8 cellular contexts compared by ENCODE assay signal in genomic region chr15:34987982-34988873, GRCh38. TPM values are rescaled to one million over a fixed set of nuclear protein-coding genes. Genes with fewer than 3 reads are reported as not detected.
A peak's percentile ranks its signal among the peaks of the same experiment; 100 is the strongest.
DNase-seq lines count a peak whose midpoint lies in the region; FAIRE-seq and TF ChIP-seq lines count a peak whose summit lies in the region.

A gene with protein sequence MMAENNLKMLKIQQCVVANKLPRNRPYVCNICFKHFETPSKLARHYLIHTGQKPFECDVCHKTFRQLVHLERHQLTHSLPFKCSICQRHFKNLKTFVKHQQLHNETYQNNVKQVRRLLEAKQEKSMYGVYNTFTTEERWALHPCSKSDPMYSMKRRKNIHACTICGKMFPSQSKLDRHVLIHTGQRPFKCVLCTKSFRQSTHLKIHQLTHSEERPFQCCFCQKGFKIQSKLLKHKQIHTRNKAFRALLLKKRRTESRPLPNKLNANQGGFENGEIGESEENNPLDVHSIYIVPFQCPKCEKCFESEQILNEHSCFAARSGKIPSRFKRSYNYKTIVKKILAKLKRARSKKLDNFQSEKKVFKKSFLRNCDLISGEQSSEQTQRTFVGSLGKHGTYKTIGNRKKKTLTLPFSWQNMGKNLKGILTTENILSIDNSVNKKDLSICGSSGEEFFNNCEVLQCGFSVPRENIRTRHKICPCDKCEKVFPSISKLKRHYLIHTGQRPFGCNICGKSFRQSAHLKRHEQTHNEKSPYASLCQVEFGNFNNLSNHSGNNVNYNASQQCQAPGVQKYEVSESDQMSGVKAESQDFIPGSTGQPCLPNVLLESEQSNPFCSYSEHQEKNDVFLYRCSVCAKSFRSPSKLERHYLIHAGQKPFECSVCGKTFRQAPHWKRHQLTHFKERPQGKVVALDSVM (minus strand): TSS chr15:34988287. CDS start chr15:34983434, 4,853 bp downstream.

- H3K36me3 ChIP-seq in ES-I3 (ENCODE audit: insufficient read depth, low read length): peaks cover 3% of the 10 kb centered on the region; the same call in 1 of the 2 replicates
- peaks cover 7% of the 10 kb centered on the region for H3K36me3 ChIP-seq in H7 (replicated peaks; ENCODE audit: control insufficient read depth, insufficient read depth, low read length)
- H3K36me3 ChIP-seq in Loucy (ENCODE audit: insufficient read depth, low read length): peaks cover under 1% of the 10 kb centered on the region; the same call in 1 of the 2 replicates
- peaks cover 32% of the 10 kb centered on the region for H3K36me3 ChIP-seq in SJSA1

- H3K9ac ChIP-seq in ES-I3 (ENCODE audit: low read depth, low read length) (peak within 1 kb of the TSS; percentile 90), Loucy (ENCODE audit: low read depth, low read length, poor library complexity, severe bottlenecking) (peak within 1 kb of the TSS; percentile 94)

- H3K4me2 ChIP-seq in Loucy (ENCODE audit: low read depth, low read length, poor library complexity, severe bottlenecking): peak within 1 kb of the TSS; percentile 95

- H3K27me3 ChIP-seq in H7 (ENCODE audit: control insufficient read depth, insufficient read depth, low read length): no peaks in the 10 kb centered on the region
- no peaks in the 10 kb centered on the region for H3K27me3 ChIP-seq in Loucy (ENCODE audit: insufficient read depth, low read length, poor library complexity, severe bottlenecking)
- H3K27me3 ChIP-seq in SJSA1 (replicated peaks): no peaks in the 10 kb centered on the region

- peaks cover 34% of the 10 kb centered on the region for H4K20me1 ChIP-seq in Loucy (ENCODE audit: insufficient read depth, low read length, poor library complexity, severe bottlenecking)

- DNase-seq in H7 (peak; percentile 92), SJSA1 (ENCODE audit: low read depth in 1 of 2, low spot score in 2 of 2) (peak; percentile 75 to 83), frontal cortex (ENCODE audit: low spot score in 2 of 2) (peak; percentile 78 to 82), non-pigmented ciliary epithelial cell (ENCODE audit: low read depth) (peak; percentile 11), substantia nigra (lab: John Stamatoyannopoulos, UW) (peak; percentile 17 to 85 (median 69))
- DNase-seq in activated naive CD4-positive, alpha-beta T cell treated with Interleukin-2 at 50 U/mL for 16 hours: peak; percentile 85

- H3K9me2 ChIP-seq in Loucy (replicated peaks; ENCODE audit: low read depth, low read length): no peaks in the 10 kb centered on the region

- no peak for TF ChIP-seq CTCF in Loucy (conservative IDR thresholded peaks at IDR 0.05; ENCODE audit: low read length)

- peaks cover 46% of the 10 kb centered on the region for H3K79me2 ChIP-seq in Loucy (ENCODE audit: insufficient read depth, low read length)

- H3K4me3 ChIP-seq in H7 (ENCODE audit: insufficient read depth, low read depth, low read length): peak within 1 kb of the TSS; percentile 80
- peak within 1 kb of the TSS; percentile 98 for H3K4me3 ChIP-seq in Loucy (ENCODE audit: low read length, poor library complexity, severe bottlenecking)
- H3K4me3 ChIP-seq in SJSA1: peak within 1 kb of the TSS; percentile 78

- H3K27ac ChIP-seq in SJSA1 (peak within 1 kb of the TSS; percentile 84), substantia nigra (ENCODE audit: low read depth, low read length, poor library complexity, severe bottlenecking) (peak within 1 kb of the TSS; percentile 93)

- H3K9me3 ChIP-seq in ES-I3 (ENCODE audit: control insufficient read depth, insufficient read depth, low read length): no peaks in the 10 kb centered on the region
- no peaks in the 10 kb centered on the region for H3K9me3 ChIP-seq in Loucy (ENCODE audit: insufficient read depth, low read depth, low read length)
- H3K9me3 ChIP-seq in SJSA1 (replicated peaks): no peaks in the 10 kb centered on the region

- FAIRE-seq in frontal cortex (lab: Jason Lieb, UNC): no peak

- H3F3A ChIP-seq in Loucy (ENCODE audit: low read depth): no peaks in the 10 kb centered on the region

- H3K4me1 ChIP-seq in ES-I3 (ENCODE audit: insufficient read depth, low read length) (peaks cover 3% of the 10 kb centered on the region), Loucy (ENCODE audit: insufficient read depth, low read length, poor library complexity, severe bottlenecking) (peaks cover 34% of the 10 kb centered on the region), SJSA1 (replicated peaks) (peaks cover 16% of the 10 kb centered on the region)

- H2AFZ ChIP-seq in Loucy (ENCODE audit: low read length): peak within 1 kb of the TSS; percentile 99

RNA-seq across cellular contexts. Expression of the gene that starts here (rescaled TPM):
- total RNA-seq in H7 (2014; rRNA removed; shearing (Covaris generic)): 45.7 and 71.5 TPM in 2 replicates
- total RNA-seq in SJSA1 (2014; rRNA removed; shearing (Covaris generic)): 11.9 and 22.0 TPM in 2 replicates
- 115 TPM for total RNA-seq in frontal cortex

Comparison
In these comparisons a context has a peak if more than half of its experiments do, and no peak if none do; other contexts are left out.
1. Peak in every context shown above with its lines: DNase-seq, H3K4me3 ChIP-seq and H3K27ac ChIP-seq.
2. DNase-seq: peak in every context shown above with its lines; median percentile 92 in H7; 85 in activated naive CD4-positive, alpha-beta T cell treated with Interleukin-2 at 50 U/mL for 16 hours; 80 in frontal cortex; 79 in SJSA1; 69 in substantia nigra; 11 in non-pigmented ciliary epithelial cell.